Comparison of ENCODE assay signal across 8 cellular contexts in genomic region chr4:119626420-119626819, GRCh38. TPM values are rescaled to one million over a fixed set of nuclear protein-coding genes. Genes with fewer than 3 reads are reported as not detected.
DNase-seq lines count a peak whose midpoint lies in the region; ATAC-seq and TF ChIP-seq lines count a peak whose summit lies in the region.

No MANE protein-coding gene starts in this region.

- H3K27me3 ChIP-seq in CD8-positive, alpha-beta memory T cell (ENCODE audit: insufficient read depth, low read length, poor library complexity, severe bottlenecking): no peaks in the 10 kb centered on the region
- H3K27me3 ChIP-seq in SJSA1 (replicated peaks): no peaks in the 10 kb centered on the region
- no peaks in the 10 kb centered on the region for H3K27me3 ChIP-seq in parathyroid adenoma (ENCODE audit: control insufficient read depth, insufficient read depth, low read length)

- ATAC-seq in HG02763 (IDR thresholded peaks at IDR 0.05; ENCODE audit: unreplicated experiment) (no peak), GM21381 (IDR thresholded peaks at IDR 0.05; ENCODE audit: unreplicated experiment) (no peak), GM18502 (IDR thresholded peaks at IDR 0.05; ENCODE audit: poor library complexity, unreplicated experiment) (no peak)

- H3K9ac ChIP-seq in parathyroid adenoma: no peak overlapping the region

- no peak for DNase-seq in CD8-positive, alpha-beta memory T cell
- DNase-seq in SJSA1 (ENCODE audit: low read depth in 1 of 2, low spot score in 2 of 2) (peak in 1 of 2 experiments; percentile 49), fibroblast of mammary gland (ENCODE audit: low read depth) (no peak), NCI-H345 (lab: John Stamatoyannopoulos, UW) (no peak)

- peak overlapping the region in 3 of 8 donors; percentile 13 to 76 (median 68) for H3K27ac Mint-ChIP-seq in CD8-positive, alpha-beta memory T cell

- peak overlapping the region; percentile 84 to 96 (median 86) for H3K4me3 Mint-ChIP-seq in CD8-positive, alpha-beta memory T cell

- H3K36me3 ChIP-seq in CD8-positive, alpha-beta memory T cell (ENCODE audit: insufficient read depth, low read length): no peaks in the 10 kb centered on the region
- H3K36me3 ChIP-seq in SJSA1 (peaks cover 11% of the 10 kb centered on the region; the same call in 1 of the 2 replicates), parathyroid adenoma (ENCODE audit: control insufficient read depth, insufficient read depth, low read length) (no peaks in the 10 kb centered on the region)

- H3K4me2 ChIP-seq in parathyroid adenoma (ENCODE audit: low read length): peak overlapping the region; percentile 75

- peaks cover 14 to 31% (median 20%) of the 10 kb centered on the region in 3 donors for H3K4me1 Mint-ChIP-seq in CD8-positive, alpha-beta memory T cell

- no peak overlapping the region for H2AFZ ChIP-seq in parathyroid adenoma

- no peak overlapping the region for H3K27ac ChIP-seq in CD8-positive, alpha-beta memory T cell (ENCODE audit: low read depth, low read length)
- H3K27ac ChIP-seq in SJSA1 (peak overlapping the region; percentile 51), parathyroid adenoma (no peak overlapping the region)

- CTCF ChIA-PET in CD8-positive, alpha-beta memory T cell (lab: Charles Lee): interaction anchor here (0.6 to 2.7 kb wide), 4 partner anchors 9 to 585 kb away, joined by 3 to 6 read pairs (median 4); no protein-coding TSS in a partner anchor

- H3K27me3 Mint-ChIP-seq in CD8-positive, alpha-beta memory T cell: peaks cover 1 to 8% of the 10 kb centered on the region in 2 donors

- POLR2A ChIA-PET in CD8-positive, alpha-beta memory T cell (lab: Charles Lee): interaction anchor here (1.0 kb wide), 1 partner anchor 172 kb away, joined by 3 read pairs; no protein-coding TSS in a partner anchor

- no peak overlapping the region for H3K4me3 ChIP-seq in CD8-positive, alpha-beta memory T cell (ENCODE audit: low read length)
- H3K4me3 ChIP-seq in SJSA1: peak overlapping the region; percentile 62
- H3K4me3 ChIP-seq in fibroblast of mammary gland (ENCODE audit: control insufficient read depth, low read depth, low read length): peak overlapping the region; percentile 72
- peak overlapping the region; percentile 54 for H3K4me3 ChIP-seq in parathyroid adenoma (ENCODE audit: low read depth, low read length)

- H3K9me3 ChIP-seq in CD8-positive, alpha-beta memory T cell (ENCODE audit: low read length): no peaks in the 10 kb centered on the region
- H3K9me3 ChIP-seq in SJSA1 (replicated peaks) (no peaks in the 10 kb centered on the region), parathyroid adenoma (ENCODE audit: control insufficient read depth, low read length) (no peaks in the 10 kb centered on the region)

- peaks cover 14% of the 10 kb centered on the region for H3K4me1 ChIP-seq in CD8-positive, alpha-beta memory T cell (ENCODE audit: insufficient read depth, low read length)
- H3K4me1 ChIP-seq in SJSA1 (replicated peaks) (peaks cover 38% of the 10 kb centered on the region), parathyroid adenoma (no peaks in the 10 kb centered on the region)

- no peaks in the 10 kb centered on the region for H3K79me2 ChIP-seq in parathyroid adenoma

- TF ChIP-seq CTCF in fibroblast of mammary gland (conservative IDR thresholded peaks at IDR 0.05; ENCODE audit: control insufficient read depth, insufficient read depth, low read depth, low read length): no peak
- TF ChIP-seq CTCF in parathyroid adenoma (IDR thresholded peaks at IDR 0.05): no peak

- H3K36me3 Mint-ChIP-seq in CD8-positive, alpha-beta memory T cell: peaks cover 0 to 3% (median 0%) of the 10 kb centered on the region in 3 donors

- H3K9me3 Mint-ChIP-seq in CD8-positive, alpha-beta memory T cell: no peaks in the 10 kb centered on the region

RNA-seq across cellular contexts. Expression of gene PDE5A, which starts 2.2 kb away (rescaled TPM):
- total RNA-seq in CD8-positive, alpha-beta memory T cell: under 1 TPM; 0.20 to 0.44 TPM
- polyA plus RNA-seq in CD8-positive, alpha-beta memory T cell: 1.3 TPM
- 45.0 and 68.1 TPM in 2 replicates for total RNA-seq in SJSA1 (2014; rRNA removed; shearing (Covaris generic))

Comparison
In these comparisons a context has a peak if more than half of its experiments do, and no peak if none do; other contexts are left out.
1. RNA of gene PDE5A, which starts 2.2 kb away (total RNA-seq): 45.0 to 68.1 TPM in SJSA1; 0.20 to 0.44 TPM in CD8-positive, alpha-beta memory T cell; every median in the first group is over 10 times any median in the second.